ENCODE assay signal across 22 cellular contexts in genomic region chr21:43320526-43320925, GRCh38.
A peak's percentile ranks its signal among the peaks of the same experiment; 100 is the strongest.
DNase-seq lines count a peak whose midpoint lies in the region; ATAC-seq, FAIRE-seq and TF ChIP-seq lines count a peak whose summit lies in the region.
"Had no signal": no experiment of that assay in that cellular context is flagged by ENCODE, and none has a peak within 500 bp of the region (broad histone marks: within the 10 kb centered on the region; RNA-seq: fewer than 3 reads in every experiment).

No MANE protein-coding gene starts in this region.

- TF ChIP-seq RAD21 in HepG2 (CRISPR knock-in tag; IDR thresholded peaks at IDR 0.05), result no peak

- ATAC-seq in WTC11, result no peak
- ATAC-seq in HepG2, result no peak
- no peak for ATAC-seq in GM19467 (IDR thresholded peaks at IDR 0.05; ENCODE audit: unreplicated experiment)
- ATAC-seq in left lobe of liver, result no peak
- ATAC-seq: SK-N-SH treated with all-trans-retinoic acid at 6 μM for 48 hours had no signal

- H3K9me3 ChIP-seq in BLaER1 (peaks cover 16% of the 10 kb centered on the region; the same call in 1 of the 2 replicates), HEK293 (ENCODE audit: control insufficient read depth, insufficient read depth, low read depth, low read length) (no peaks in the 10 kb centered on the region; the same call in 1 of the 2 replicates), HepG2 (ENCODE audit: low read length) (no peaks in the 10 kb centered on the region)

- intact Hi-C loops in HepG2 (cut with micrococcal nuclease; ENCODE audit: unreplicated experiment), result no loop called here

- H3K9ac ChIP-seq in BLaER1, result peak overlapping the region; percentile 59; the same call in 1 of the 2 replicates
- H3K9ac ChIP-seq in HepG2 (ENCODE audit: insufficient read depth, low read depth, low read length), result no peak overlapping the region

- H4K20me1 ChIP-seq in BLaER1 (0 out of 2 replicates have a peak, but pooled peaks cover 9% of the 10 kb centered on the region), HepG2 (ENCODE audit: insufficient read depth, low read length) (no peaks in the 10 kb centered on the region)

- WGBS in HepG2 (ENCODE audit: low lambda C conversion rate), result 50% methylated on average over 1 of the region's 5 CpGs

- CTCF ChIA-PET in HEK293 (lab: Yijun Ruan, JAX), result interaction anchor here (0.6 kb wide), 2 partner anchors 9 to 119 kb away, joined by 3 to 4 read pairs; no protein-coding TSS in a partner anchor
- CTCF ChIA-PET in WTC11 (lab: Charles Lee), result no interaction called here
- CTCF ChIA-PET in HepG2 (lab: Yijun Ruan, JAX; ENCODE audit: low intra/inter-chr PET ratio, low total read pairs), result no interaction called here

- H3K4me2 ChIP-seq in BLaER1, result peak overlapping the region; percentile 84
- H3K4me2 ChIP-seq in HepG2 (ENCODE audit: low read depth, low read length), result no peak overlapping the region; the same call in 1 of the 2 replicates

- H3K36me3 Mint-ChIP-seq in WTC11, result peaks cover 11% of the 10 kb centered on the region
- H3K36me3 Mint-ChIP-seq: CD8-positive, alpha-beta memory T cell had no signal

- in situ Hi-C loops in HepG2 (cut with HindIII; ENCODE audit: extremely low pct_ligation_motif_present, low pct_unique_long_range_greater_than_20kb), result no loop called here

- no peak overlapping the region for H3K4me3 Mint-ChIP-seq in WTC11
- H3K4me3 Mint-ChIP-seq: CD8-positive, alpha-beta memory T cell; H9 had no signal

- BruUV-seq in HepG2 (replicated peaks; lab: Mats Ljungman, UMichigan), result no TSS peak

- H3K4me3 ChIP-seq in BLaER1 (no peak overlapping the region), HEK293 (ENCODE audit: low read depth, low read length) (no peak overlapping the region), HepG2 (replicated peaks in 1 of 3; ENCODE audit: insufficient read depth in 1 of 3, low read depth in 2 of 3, low read length in 3 of 3) (peak overlapping the region in 1 of 3 experiments; percentile 5; a peak in 1 of 6 replicates)
- H3K4me3 ChIP-seq: Peyer's patch had no signal

- no peak for TF ChIP-seq EP300 in HepG2 (IDR thresholded peaks at IDR 0.05; ENCODE audit: low read depth in 2 of 2, low read length in 2 of 2)
- TF ChIP-seq EP300 in HepG2 (CRISPR knock-in tag; IDR thresholded peaks at IDR 0.05; ENCODE audit: borderline replicate concordance), result no peak

- TF ChIP-seq CTCF in HEK293 (tag by site-specific recombination; IDR thresholded peaks at IDR 0.05), result no peak
- no peak for TF ChIP-seq CTCF in WTC11 (IDR thresholded peaks at IDR 0.05)
- TF ChIP-seq CTCF in HepG2 (CRISPR knock-in tag; IDR thresholded peaks at IDR 0.05), result no peak

- peaks cover 24% of the 10 kb centered on the region for H3K9me3 Mint-ChIP-seq in WTC11

- H2AFZ ChIP-seq in HepG2 (ENCODE audit: low read length), result no peak overlapping the region

- TF ChIP-seq POLR2A in HepG2 (IDR thresholded peaks at IDR 0.05; ENCODE audit: insufficient read depth in 1 of 2, low read depth in 2 of 2, low read length in 2 of 2), result no peak

- H3K4me1 ChIP-seq in BLaER1, result peaks cover 58% of the 10 kb centered on the region
- no peaks in the 10 kb centered on the region; the same call in 1 of the 2 replicates for H3K4me1 ChIP-seq in HEK293 (ENCODE audit: control insufficient read depth, insufficient read depth, low read length)
- H3K4me1 ChIP-seq in HepG2 (ENCODE audit: insufficient read depth, low read length), result peaks cover 26% of the 10 kb centered on the region

- H3K79me2 ChIP-seq in HepG2 (ENCODE audit: insufficient read depth, low read length), result no peaks in the 10 kb centered on the region

- POLR2A ChIA-PET in HEK293 (lab: Yijun Ruan, JAX) (interaction anchor here (2.1 kb wide), 1 partner anchor 13 kb away, joined by 5 read pairs; no protein-coding TSS in a partner anchor), WTC11 (lab: Charles Lee) (no interaction called here), HepG2 (lab: Yijun Ruan, JAX) (interaction anchor here (0.7 to 1.9 kb wide), 8 partner anchors 8 to 33 kb away, joined by 3 to 10 read pairs (median 4); no protein-coding TSS in a partner anchor)

- H3K4me1 Mint-ChIP-seq in WTC11, result no peaks in the 10 kb centered on the region
- H3K4me1 Mint-ChIP-seq: CD8-positive, alpha-beta memory T cell had no signal

- peaks cover 5% of the 10 kb centered on the region; the same call in 1 of the 2 replicates for H3K27me3 Mint-ChIP-seq in WTC11 (ENCODE audit: low read depth)

- DNase-seq in WTC11 (ENCODE audit: low spot score) (no peak), HepG2 (ENCODE audit: low spot score) (no peak), COR-L47 (lab: John Stamatoyannopoulos, UW) (no peak), left lobe of liver (ENCODE audit: low spot score) (no peak), NCI-H1048 (lab: John Stamatoyannopoulos, UW) (no peak)
- DNase-seq: C1 segment of cervical spinal cord; CD8-positive, alpha-beta memory T cell; H9; KBM-7; NCI-H1105 treated with DMSO at 0.1 percent for 48 hours; NCI-H1694; NCI-H2081 treated with DMSO at 0.1 percent for 48 hours; NCI-H446 treated with DMSO at 0.1 percent for 48 hours; NCI-H69; NK-92 treated with Interleukin-12 subunit alpha and Interleukin-12 subunit beta, amount 100 ng/mL, for 24 hours; Peyer's patch; SHP77 had no signal

- H3K27ac ChIP-seq in BLaER1 (0 out of 2 replicates have a peak overlapping the region, but pooled peaks have one; percentile 37), HEK293 (ENCODE audit: extremely low read depth, low read depth, low read length) (no peak overlapping the region), HepG2 (ENCODE audit: extremely low read length, insufficient read depth, low read length) (no peak overlapping the region)
- H3K27ac ChIP-seq: Peyer's patch had no signal

- H3K36me3 ChIP-seq in BLaER1 (no peaks in the 10 kb centered on the region), HEK293 (ENCODE audit: control insufficient read depth in 2 of 2, insufficient read depth in 1 of 2, low read length in 2 of 2) (no peaks in the 10 kb centered on the region), HepG2 (replicated peaks in 1 of 2; ENCODE audit: control insufficient read depth in 1 of 2, insufficient read depth in 2 of 2, low read length in 2 of 2) (no peaks in the 10 kb centered on the region)
- H3K36me3 ChIP-seq: Peyer's patch had no signal

- no peaks in the 10 kb centered on the region for H3K27me3 ChIP-seq in BLaER1
- H3K27me3 ChIP-seq in HepG2 (ENCODE audit: control insufficient read depth in 1 of 2, insufficient read depth in 2 of 2, low read length in 2 of 2), result peaks cover 2 to 51% of the 10 kb centered on the region in 2 experiments; a peak in 3 of 5 replicates
- H3K27me3 ChIP-seq: Peyer's patch had no signal

- no peak overlapping the region for H3K27ac Mint-ChIP-seq in WTC11
- H3K27ac Mint-ChIP-seq: H9 had no signal

- FAIRE-seq in HepG2 (lab: Jason Lieb, UNC), result no peak
- FAIRE-seq: G401.6 had no signal

TF ChIP-seq in HEK293, 187 proteins besides CTCF, POLR2A, EP300 and RAD21 (continues in another document):
- no peak for TF ChIP-seq ZNF48 (tag by site-specific recombination; IDR thresholded peaks at IDR 0.05)
- 0 out of 2 replicates have a peak, but pooled peaks have one; percentile 13 for TF ChIP-seq ZFHX2 (tag by site-specific recombination; conservative IDR thresholded peaks at IDR 0.05)
- peak; percentile 21; the same call in 1 of the 2 replicates for TF ChIP-seq TRIM28 (IDR thresholded peaks at IDR 0.05; ENCODE audit: borderline replicate concordance, low read length)
- no peak for TF ChIP-seq ZNF529 (tag by site-specific recombination; IDR thresholded peaks at IDR 0.05; ENCODE audit: insufficient replicate concordance)
- no peak for TF ChIP-seq ZNF341 (tag by site-specific recombination; IDR thresholded peaks at IDR 0.05; ENCODE audit: low read depth)
- TF ChIP-seq OSR2 (tag by site-specific recombination; IDR thresholded peaks at IDR 0.05), result no peak
- TF ChIP-seq ZNF596 (tag by site-specific recombination; IDR thresholded peaks at IDR 0.05), result no peak

TF ChIP-seq in WTC11, 78 proteins besides CTCF, POLR2A, EP300 and RAD21 (continues in another document):
- no peak for TF ChIP-seq ZNF671 (CRISPR knock-in tag; IDR thresholded peaks at IDR 0.05)
- TF ChIP-seq ZNF512 (CRISPR knock-in tag; IDR thresholded peaks at IDR 0.05; ENCODE audit: borderline replicate concordance), result no peak
- TF ChIP-seq GABPB1 (CRISPR knock-in tag; IDR thresholded peaks at IDR 0.05), result peak; percentile 53; the same call in 1 of the 2 replicates
- TF ChIP-seq PRRX2 (CRISPR knock-in tag; IDR thresholded peaks at IDR 0.05), result no peak
- TF ChIP-seq CREB1 (CRISPR knock-in tag; IDR thresholded peaks at IDR 0.05), result no peak
- no peak for TF ChIP-seq JUN (CRISPR knock-in tag; IDR thresholded peaks at IDR 0.05)
- TF ChIP-seq JAZF1 (CRISPR knock-in tag; IDR thresholded peaks at IDR 0.05), result no peak

TF ChIP-seq in HepG2, 621 proteins besides CTCF, POLR2A, EP300 and RAD21:
- TF ChIP-seq FOSL2 (CRISPR knock-in tag; IDR thresholded peaks at IDR 0.05), result peak; percentile 67
- peak; percentile 95 for TF ChIP-seq RBAK (CRISPR knock-in tag; IDR thresholded peaks at IDR 0.05)
- TF ChIP-seq FLYWCH1 (CRISPR knock-in tag; IDR thresholded peaks at IDR 0.05), result no peak
- peak in 1 of 2 experiments; percentile 69; a peak in 2 of 4 replicates for TF ChIP-seq ATF4 (CRISPR knock-in tag; IDR thresholded peaks at IDR 0.05)
